11 cellular contexts compared by ENCODE assay signal in genomic region chr3:156768390-156768789, GRCh38. TPM values are rescaled to one million over a fixed set of nuclear protein-coding genes. Genes with fewer than 3 reads are reported as not detected.
"Had no signal": no experiment of that assay in that cellular context is flagged by ENCODE, and none has a peak within 500 bp of the region (broad histone marks: within the 10 kb centered on the region; RNA-seq: fewer than 3 reads in every experiment).

No MANE protein-coding gene starts in this region.

- H2AFZ ChIP-seq: GM23248, GM23338 had no signal

- H3K4me2 ChIP-seq: GM23338 had no signal

- H3K4me1 ChIP-seq: HAP-1 had no signal

- H3K4me3 ChIP-seq: GM23248, GM23338, HAP-1 had no signal

- DNase-seq: GM23248, GOT3, H7, H9, HCEC 1CT, HFFc6 had no signal

- H3K9me3 ChIP-seq: HAP-1 had no signal

- H3K9ac ChIP-seq: GM23248 had no signal

- H3K36me3 ChIP-seq: HAP-1 had no signal

- ATAC-seq: GM23338, HCT116 had no signal

- FAIRE-seq: H1, H54 had no signal

RNA-seq across cellular contexts. Expression of gene LEKR1, which starts 57.8 kb away (rescaled TPM):
- total RNA-seq: GM23338, H1, H9 had no signal
- polyA plus RNA-seq: GM23338 had no signal
